In genomic region chr9:78278801-78279200, GRCh38 we compare ENCODE assay signal across 23 cellular contexts.
"Had no signal": no experiment of that assay in that cellular context is flagged by ENCODE, and none has a peak within 500 bp of the region (broad histone marks: within the 10 kb centered on the region; RNA-seq: fewer than 3 reads in every experiment).

No MANE protein-coding gene starts in this region.

- H3K4me3 Mint-ChIP-seq: activated T-helper 1 cell treated with anti-CD3 and anti-CD28 coated beads, Interleukin-12 subunit alpha, Interleukin-12 subunit beta, Interleukin-2, Interleukin-4 antibody, amounts not matched to agents 30 ng/mL and 10 ng/mL and 1 ng/mL, durations not matched to agents 14 hours and 24 hours and 36 hours; type B pancreatic cell had no signal

- H3K9me3 Mint-ChIP-seq: activated T-helper 1 cell treated with anti-CD3 and anti-CD28 coated beads, Interleukin-12 subunit alpha, Interleukin-12 subunit beta, Interleukin-2, Interleukin-4 antibody, amounts not matched to agents 30 ng/mL and 10 ng/mL and 1 ng/mL, durations not matched to agents 14 hours and 24 hours and 36 hours; type B pancreatic cell had no signal

- H3K27me3 Mint-ChIP-seq: type B pancreatic cell had no signal

- H3K9me3 ChIP-seq: left ventricle myocardium inferior, SJSA1 had no signal

- H3K36me3 Mint-ChIP-seq: type B pancreatic cell had no signal

- H3K27ac Mint-ChIP-seq: activated naive CD4-positive, alpha-beta T cell treated with anti-CD3 and anti-CD28 coated beads, Interleukin-2, amount 50 U/mL, for 72 hours; activated T-helper 1 cell treated with anti-CD3 and anti-CD28 coated beads, Interleukin-12 subunit alpha, Interleukin-12 subunit beta, Interleukin-2, Interleukin-4 antibody, amounts not matched to agents 30 ng/mL and 10 ng/mL and 1 ng/mL, durations not matched to agents 14 hours and 24 hours and 36 hours; type B pancreatic cell had no signal

- H3K4me1 ChIP-seq: SJSA1 had no signal

- H3K27me3 ChIP-seq: SJSA1 had no signal

- DNase-seq: activated CD4-positive, alpha-beta T cell treated with anti-CD3 and anti-CD28 coated beads for 1 hour; activated CD4-positive, alpha-beta T cell treated with anti-CD3 and anti-CD28 coated beads, Interleukin-2, amount 50 U/mL, for 4 hours; activated gamma-delta T cell treated with Interleukin-2 at 50 U/mL for 16 hours; activated T-cell treated with anti-CD3 and anti-CD28 coated beads for 4 hours; amygdala; central memory CD4-positive, alpha-beta T cell; foreskin melanocyte; glutamatergic neuron; hypothalamus; left ventricle myocardium inferior; mesendoderm; occipital lobe; retina; stimulated activated CD4-positive, alpha-beta T cell treated with anti-CD3 and anti-CD28 coated beads, Interleukin-2, amount 100 ng/mL, for 24 hours; stimulated activated naive CD8-positive, alpha-beta T cell treated with anti-CD3 and anti-CD28 coated beads, Interleukin-15, Interleukin-2, amounts not matched to agents 100 U/mL and 50 U/mL, for 24 hours; SW 1271; T-helper 2 cell had no signal

- FAIRE-seq: colon had no signal

- H3K27ac ChIP-seq: left ventricle myocardium inferior, SJSA1, VCaP had no signal

- H3K4me3 ChIP-seq: left ventricle myocardium inferior, SJSA1 had no signal

- H3K36me3 ChIP-seq: left ventricle myocardium inferior had no signal
